ENCODE assay signal across 8 cellular contexts in the genomic region with DNA sequence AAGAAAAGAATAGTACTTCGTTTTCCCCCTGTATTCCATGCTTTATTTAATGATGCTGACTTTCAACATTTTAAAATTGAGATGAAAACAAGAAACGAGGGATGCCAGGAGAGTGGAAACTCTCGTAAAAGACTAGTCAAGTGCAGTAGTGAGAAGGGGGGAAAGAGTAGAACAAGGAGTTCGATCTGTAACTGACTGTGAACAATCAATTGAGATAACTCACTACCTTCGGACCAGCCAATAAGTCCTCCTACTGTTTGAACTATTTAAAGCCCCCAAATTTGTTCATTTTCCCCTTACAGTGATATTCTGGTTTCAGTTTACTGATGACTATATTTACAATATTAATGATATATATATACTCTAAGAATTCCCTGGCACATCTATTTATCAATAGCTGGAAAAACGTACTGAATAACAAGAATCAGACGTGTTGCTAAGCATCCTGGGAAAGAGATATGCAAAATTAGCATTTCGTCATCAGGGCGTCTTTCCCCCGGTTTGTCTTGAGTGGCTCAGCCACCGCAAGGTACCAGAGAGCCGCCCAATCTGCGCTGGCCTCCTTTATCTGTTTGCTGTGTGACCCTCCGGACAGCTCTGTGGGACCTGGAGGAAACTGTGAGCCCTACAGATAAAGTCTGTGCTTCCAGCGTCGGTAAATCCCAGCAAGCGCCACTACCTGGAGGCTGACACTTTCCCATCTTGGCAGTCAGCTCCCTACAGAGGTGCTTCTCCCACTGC. TPM values are rescaled to one million over a fixed set of nuclear protein-coding genes. Genes with fewer than 3 reads are reported as not detected.
A peak's percentile ranks its signal among the peaks of the same experiment; 100 is the strongest.
DNase-seq lines count a peak whose midpoint lies in the region; ATAC-seq and TF ChIP-seq lines count a peak whose summit lies in the region.

No MANE protein-coding gene starts in this region.

- TF ChIP-seq CTCF in lower leg skin (IDR thresholded peaks at IDR 0.05) = no peak

- H3K27me3 ChIP-seq in duodenal mucosa (ENCODE audit: control insufficient read depth in 1 of 2, insufficient read depth in 2 of 2, low read length in 2 of 2) = no peaks in the 10 kb centered on the region

- peak overlapping the region; percentile 77 to 87 for H3K9ac ChIP-seq in duodenal mucosa (ENCODE audit: low read depth in 1 of 2, low read length in 2 of 2)

- peak overlapping the region; percentile 93 to 99 for H3K4me3 ChIP-seq in duodenal mucosa (ENCODE audit: low read depth in 1 of 2, low read length in 2 of 2)
- peak overlapping the region; percentile 47 for H3K4me3 ChIP-seq in lower leg skin (ENCODE audit: low read depth, poor library complexity, severe bottlenecking)

- intact Hi-C loops in lower leg skin (cut with DNase I; ENCODE audit: low total_unique reads) = no loop called here

- TF ChIP-seq POLR2A in lower leg skin (IDR thresholded peaks at IDR 0.05) = no peak

- DNase-seq in CD1c-positive myeloid dendritic cell (ENCODE audit: extremely low spot score) (peak; percentile 95), NCI-H748 treated with DMSO at 0.1 percent for 48 hours (lab: John Stamatoyannopoulos, UW) (peak; percentile 88), lower leg skin (ENCODE audit: low spot score in 2 of 2) (peak; percentile 84 to 96)
- peak; percentile 77 to 82 for DNase-seq in activated CD4-positive, alpha-beta T cell treated with anti-CD3 and anti-CD28 coated beads, Interleukin-2, amount 50 U/mL, for 48 hours
- peak; percentile 31 to 59 (median 47) for DNase-seq in stimulated activated CD4-positive, alpha-beta T cell treated with anti-CD3 and anti-CD28 coated beads, TNF-alpha, amount 100 ng/mL, for 1 hour (ENCODE audit: low read depth in 3 of 3, low spot score in 1 of 3)

- no peaks in the 10 kb centered on the region for H3K9me3 ChIP-seq in duodenal mucosa (ENCODE audit: control insufficient read depth in 1 of 2, low read length in 2 of 2)

- peak overlapping the region; percentile 60 for H3K27ac ChIP-seq in duodenal mucosa (ENCODE audit: low read depth, low read length)

- WGBS in lower leg skin, 2 donors = 0 to 1% methylated on average over 17 of the region's 17 CpGs

- ATAC-seq in GM19397 (IDR thresholded peaks at IDR 0.05; ENCODE audit: unreplicated experiment) (peak; percentile 87), HG03565 (IDR thresholded peaks at IDR 0.05; ENCODE audit: unreplicated experiment) (peak; percentile 80)

- peaks cover 9 to 22% of the 10 kb centered on the region in 2 donors for H3K4me1 ChIP-seq in duodenal mucosa (ENCODE audit: control insufficient read depth in 1 of 2, insufficient read depth in 2 of 2, low read length in 2 of 2)

- H3K36me3 ChIP-seq in duodenal mucosa (ENCODE audit: control insufficient read depth in 1 of 2, insufficient read depth in 2 of 2, low read length in 2 of 2) = no peaks in the 10 kb centered on the region

RNA-seq across cellular contexts. Expression of gene PDIA4, which starts 41.1 kb away (rescaled TPM):
- total RNA-seq in lower leg skin = 10 to 100 TPM; 35.9 to 55.9 (median 47.9) TPM

Comparison
In these comparisons a context has a peak if more than half of its experiments do, and no peak if none do; other contexts are left out.
1. Peak in every context shown above with its lines: DNase-seq, ATAC-seq, H3K4me3 ChIP-seq and H3K27ac ChIP-seq.